11 cellular contexts compared by ENCODE assay signal in genomic region chr2:146278881-146279280, GRCh38.
"Had no signal": no experiment of that assay in that cellular context is flagged by ENCODE, and none has a peak within 500 bp of the region (broad histone marks: within the 10 kb centered on the region; RNA-seq: fewer than 3 reads in every experiment).

No MANE protein-coding gene starts in this region.

- H3K4me3 Mint-ChIP-seq: GM23338, H9, HFFc6 had no signal

- FAIRE-seq: H1, H54 had no signal

- H3K4me2 ChIP-seq: GM23338 had no signal

- H3K4me1 Mint-ChIP-seq: GM23338 had no signal

- DNase-seq: GM23248, GOT3, H7, H9, HCEC 1CT, HFFc6 had no signal

- H3K27ac Mint-ChIP-seq: GM23338, H9, HFFc6 had no signal

- H3K4me1 ChIP-seq: HAP-1 had no signal

- H3K4me3 ChIP-seq: GM23248, GM23338, HAP-1 had no signal

- H3K36me3 ChIP-seq: HAP-1 had no signal

- H3K27ac ChIP-seq: GM23248 had no signal

- H3K9me3 ChIP-seq: HAP-1 had no signal

- ATAC-seq: GM23338, HCT116 had no signal

- H3K9me3 Mint-ChIP-seq: GM23338, HFFc6 had no signal

- H3K9ac ChIP-seq: GM23248 had no signal

- H2AFZ ChIP-seq: GM23248, GM23338 had no signal
